In genomic region chr5:179266291-179267070, GRCh38 we compare ENCODE assay signal across 1 cellular context.
TF ChIP-seq lines count a peak whose summit lies in the region.

No MANE protein-coding gene starts in this region.

TF ChIP-seq in IMR-90, 13 proteins besides CTCF, POLR2A, EP300 and RAD21:
- no peak for TF ChIP-seq CHD1 (IDR thresholded peaks at IDR 0.05; ENCODE audit: low read depth, low read length)
- TF ChIP-seq RFX5 (IDR thresholded peaks at IDR 0.05; ENCODE audit: low read depth, low read length): no peak
- no peak for TF ChIP-seq RCOR1 (IDR thresholded peaks at IDR 0.05; ENCODE audit: insufficient replicate concordance, low read length)
- TF ChIP-seq SMC3 (IDR thresholded peaks at IDR 0.05; ENCODE audit: low read depth, low read length): no peak
- no peak for TF ChIP-seq MAFK (IDR thresholded peaks at IDR 0.05; ENCODE audit: low read depth, low read length)
- no peak for TF ChIP-seq MAZ (IDR thresholded peaks at IDR 0.05; ENCODE audit: borderline replicate concordance, low read depth, low read length)
- no peak for TF ChIP-seq MXI1 (IDR thresholded peaks at IDR 0.05; ENCODE audit: borderline replicate concordance, low read depth, low read length)
- no peak for TF ChIP-seq CEBPB (IDR thresholded peaks at IDR 0.05; ENCODE audit: low read depth, low read length)
